In genomic region chr3:23685484-23686258, GRCh38 we compare ENCODE assay signal across 8 cellular contexts.
DNase-seq lines count a peak whose midpoint lies in the region; ATAC-seq and TF ChIP-seq lines count a peak whose summit lies in the region.

No MANE protein-coding gene starts in this region.

- H3K4me1 ChIP-seq in RWPE2 (ENCODE audit: insufficient read depth, poor library complexity, severe bottlenecking) (peaks cover 14% of the 10 kb centered on the region), prostate gland (replicated peaks) (no peaks in the 10 kb centered on the region)

- H3K9me3 ChIP-seq in RWPE2 (ENCODE audit: severe bottlenecking) (no peaks in the 10 kb centered on the region), prostate gland (no peaks in the 10 kb centered on the region)

- intact Hi-C loops in prostate gland (cut with DNase I): no loop called here

- TF ChIP-seq CTCF in RWPE2 (IDR thresholded peaks at IDR 0.05; ENCODE audit: poor library complexity, severe bottlenecking): no peak
- TF ChIP-seq CTCF in fibroblast of villous mesenchyme (IDR thresholded peaks at IDR 0.05; ENCODE audit: insufficient read depth, low read depth, low read length): no peak
- no peak for TF ChIP-seq CTCF in prostate gland (IDR thresholded peaks at IDR 0.05)

- H3K36me3 Mint-ChIP-seq in stimulated activated memory B cell treated with anti-CD40 and anti-IgM and Interleukin-4, amounts not matched to agents 10 μg/mL and 1 μg/mL and 100 μg/mL, for 72 hours: peaks cover 6% of the 10 kb centered on the region

- H3K27ac Mint-ChIP-seq in stimulated activated memory B cell treated with anti-CD40 and anti-IgM and Interleukin-4, amounts not matched to agents 10 μg/mL and 1 μg/mL and 100 μg/mL, for 72 hours: no peak overlapping the region

- no peak for TF ChIP-seq POLR2A in prostate gland (IDR thresholded peaks at IDR 0.05)

- H3K9me3 Mint-ChIP-seq in stimulated activated memory B cell treated with anti-CD40 and anti-IgM and Interleukin-4, amounts not matched to agents 10 μg/mL and 1 μg/mL and 100 μg/mL, for 72 hours: peaks cover 6% of the 10 kb centered on the region

- H3K27me3 ChIP-seq in RWPE2 (ENCODE audit: insufficient read depth, poor library complexity, severe bottlenecking) (no peaks in the 10 kb centered on the region), prostate gland (replicated peaks; ENCODE audit: insufficient read depth) (no peaks in the 10 kb centered on the region)

- H3K4me3 ChIP-seq in RWPE2 (ENCODE audit: severe bottlenecking) (no peak overlapping the region), fibroblast of villous mesenchyme (ENCODE audit: low read depth, low read length) (no peak overlapping the region), prostate gland (no peak overlapping the region)

- H3K36me3 ChIP-seq in RWPE2 (ENCODE audit: low read depth): no peaks in the 10 kb centered on the region
- no peaks in the 10 kb centered on the region for H3K36me3 ChIP-seq in prostate gland

- WGBS in prostate gland: 45% methylated on average over 10 of the region's 10 CpGs

- no peak overlapping the region for H3K4me3 Mint-ChIP-seq in stimulated activated memory B cell treated with anti-CD40 and anti-IgM and Interleukin-4, amounts not matched to agents 10 μg/mL and 1 μg/mL and 100 μg/mL, for 72 hours

- H3K27me3 Mint-ChIP-seq in stimulated activated memory B cell treated with anti-CD40 and anti-IgM and Interleukin-4, amounts not matched to agents 10 μg/mL and 1 μg/mL and 100 μg/mL, for 72 hours: no peaks in the 10 kb centered on the region

- peak overlapping the region; percentile 50 for H3K27ac ChIP-seq in RWPE2 (ENCODE audit: poor library complexity, severe bottlenecking)
- no peak overlapping the region for H3K27ac ChIP-seq in prostate gland

- peak; percentile 3 to 6 (median 4) for DNase-seq in stimulated activated CD4-positive, alpha-beta T cell treated with anti-CD3 and anti-CD28 coated beads, Interleukin-12 subunit alpha, Interleukin-12 subunit beta, amount 100 ng/mL, for 48 hours (ENCODE audit: low read depth in 2 of 3, low spot score in 1 of 3)
- DNase-seq in stimulated activated CD4-positive, alpha-beta T cell treated with anti-CD3 and anti-CD28 coated beads, Interleukin-4, amount 100 ng/mL, for 1 hour: no peak
- DNase-seq in RWPE2 (ENCODE audit: low spot score) (peak; percentile 90), fibroblast of villous mesenchyme (ENCODE audit: low read depth) (peak; percentile 94), prostate gland (ENCODE audit: low spot score) (peak; percentile 62), GM19240 (ENCODE audit: insufficient read length, low spot score) (no peak), T-helper 1 cell (no peak)

- H3K4me1 Mint-ChIP-seq in stimulated activated memory B cell treated with anti-CD40 and anti-IgM and Interleukin-4, amounts not matched to agents 10 μg/mL and 1 μg/mL and 100 μg/mL, for 72 hours: no peaks in the 10 kb centered on the region

- peak; percentile 96 for ATAC-seq in RWPE2 (ENCODE audit: low read depth)
- no peak for ATAC-seq in stimulated activated memory B cell treated with anti-CD40 and anti-IgM and Interleukin-4, amounts not matched to agents 10 μg/mL and 1 μg/mL and 100 μg/mL, for 72 hours

Comparison
In these comparisons a context has a peak if more than half of its experiments do, and no peak if none do; other contexts are left out.
1. DNase-seq: peak in stimulated activated CD4-positive, alpha-beta T cell treated with anti-CD3 and anti-CD28 coated beads, Interleukin-12 subunit alpha, Interleukin-12 subunit beta, amount 100 ng/mL, for 48 hours (3 of 3), RWPE2 (single experiment), fibroblast of villous mesenchyme (single experiment) and prostate gland (single experiment); none in stimulated activated CD4-positive, alpha-beta T cell treated with anti-CD3 and anti-CD28 coated beads, Interleukin-4, amount 100 ng/mL, for 1 hour (single experiment), GM19240 (single experiment) and T-helper 1 cell (0 of 5).